ENCODE assay signal across 8 cellular contexts in genomic region chr11:39374963-39375698, GRCh38.
A peak's percentile ranks its signal among the peaks of the same experiment; 100 is the strongest.
DNase-seq lines count a peak whose midpoint lies in the region; ATAC-seq, FAIRE-seq and TF ChIP-seq lines count a peak whose summit lies in the region.

No MANE protein-coding gene starts in this region.

- no peaks in the 10 kb centered on the region for H3K36me3 ChIP-seq in OCI-LY7 (ENCODE audit: insufficient read depth, low read length)
- no peaks in the 10 kb centered on the region for H3K36me3 ChIP-seq in small intestine (ENCODE audit: control insufficient read depth in 2 of 2, insufficient read depth in 2 of 2, low read length in 2 of 2)
- H3K36me3 ChIP-seq in uterus, result no peaks in the 10 kb centered on the region

- no peak overlapping the region for H3K4me2 ChIP-seq in OCI-LY7 (ENCODE audit: low read length)

- no TSS peak for BruUV-seq in OCI-LY7 (replicated peaks; lab: Mats Ljungman, UMichigan)

- H3K9me3 ChIP-seq in OCI-LY7 (ENCODE audit: low read length), result no peaks in the 10 kb centered on the region
- H3K9me3 ChIP-seq in small intestine (ENCODE audit: control insufficient read depth, low read depth), result no peaks in the 10 kb centered on the region
- H3K9me3 ChIP-seq in uterus, result no peaks in the 10 kb centered on the region

- WGBS in small intestine, 3 donors, result 40 to 58% (median 51%) methylated on average over 8 of the region's 8 CpGs

- TF ChIP-seq CTCF in OCI-LY7 (conservative IDR thresholded peaks at IDR 0.05; ENCODE audit: low read length), result peak; percentile 85
- TF ChIP-seq CTCF in uterus (IDR thresholded peaks at IDR 0.05), result peak in 2 of 4 experiments; percentile 4 to 14

- H4K20me1 ChIP-seq in OCI-LY7 (ENCODE audit: insufficient read depth, low read length), result no peaks in the 10 kb centered on the region

- POLR2A ChIA-PET in OCI-LY7 (lab: Charles Lee), result no interaction called here

- H2AFZ ChIP-seq in OCI-LY7 (ENCODE audit: low read length), result no peak overlapping the region

- no peak overlapping the region for H3K4me3 ChIP-seq in OCI-LY7 (ENCODE audit: low read depth, low read length, poor library complexity, severe bottlenecking)
- H3K4me3 ChIP-seq in small intestine (ENCODE audit: low read depth in 1 of 2, low read length in 2 of 2), result no peak overlapping the region
- H3K4me3 ChIP-seq in uterus, result no peak overlapping the region

- H3K27ac ChIP-seq in OCI-LY7 (ENCODE audit: low read depth, low read length, poor library complexity, severe bottlenecking) (no peak overlapping the region), small intestine (ENCODE audit: low read depth in 1 of 2, low read length in 1 of 2) (no peak overlapping the region), uterus (no peak overlapping the region)

- H3K4me1 ChIP-seq in OCI-LY7 (ENCODE audit: insufficient read depth, low read length, poor library complexity, severe bottlenecking) (no peaks in the 10 kb centered on the region), small intestine (ENCODE audit: control insufficient read depth in 2 of 2, insufficient read depth in 1 of 2, low read depth in 1 of 2, low read length in 1 of 2) (no peaks in the 10 kb centered on the region), uterus (no peaks in the 10 kb centered on the region)

- TF ChIP-seq POLR2A in GM12891 (IDR thresholded peaks at IDR 0.05; ENCODE audit: low read depth, low read length), result no peak
- no peak for TF ChIP-seq POLR2A in erythroblast (IDR thresholded peaks at IDR 0.05; ENCODE audit: low read length)
- TF ChIP-seq POLR2A in uterus (IDR thresholded peaks at IDR 0.05), result no peak

- FAIRE-seq in GM12891 (lab: Jason Lieb, UNC), result peak; percentile 47
- FAIRE-seq in small intestine (lab: Jason Lieb, UNC), result peak; percentile 23

- no peaks in the 10 kb centered on the region for H3K79me2 ChIP-seq in OCI-LY7 (ENCODE audit: insufficient read depth, low read depth, low read length)

- H3K9me2 ChIP-seq in OCI-LY7 (ENCODE audit: insufficient read depth, low read length), result no peaks in the 10 kb centered on the region

- no peaks in the 10 kb centered on the region for H3K27me3 ChIP-seq in small intestine (ENCODE audit: control insufficient read depth in 2 of 2, insufficient read depth in 2 of 2, low read length in 2 of 2)
- no peaks in the 10 kb centered on the region for H3K27me3 ChIP-seq in uterus

- no peak for ATAC-seq in HG02763 (IDR thresholded peaks at IDR 0.05; ENCODE audit: unreplicated experiment)

- peak; percentile 3 for DNase-seq in AG08396 (ENCODE audit: low spot score)
- no peak for DNase-seq in GM12891 (ENCODE audit: insufficient read length, low spot score)
- peak; percentile 22 for DNase-seq in OCI-LY7 (ENCODE audit: low spot score)
- peak; percentile 43 to 58 for DNase-seq in erythroblast (lab: John Stamatoyannopoulos, UW)
- DNase-seq in small intestine, result peak; percentile 31
- no peak for DNase-seq in uterus
- DNase-seq in mucosa of gallbladder (ENCODE audit: low spot score), result no peak

- intact Hi-C loops in OCI-LY7 (cut with micrococcal nuclease; ENCODE audit: unreplicated experiment) (no loop called here), uterus (cut with DNase I; ENCODE audit: low total_unique reads) (no loop called here)

- CTCF ChIA-PET in OCI-LY7 (lab: Charles Lee; ENCODE audit: unreplicated experiment), result no interaction called here

TF ChIP-seq in GM12891, 5 proteins besides CTCF, POLR2A, EP300 and RAD21:
- no peak for TF ChIP-seq POU2F2 (IDR thresholded peaks at IDR 0.05; ENCODE audit: low read depth, low read length)
- TF ChIP-seq PAX5 (IDR thresholded peaks at IDR 0.05; ENCODE audit: insufficient read depth, low read length, severe bottlenecking), result no peak
- no peak for TF ChIP-seq SPI1 (IDR thresholded peaks at IDR 0.05; ENCODE audit: low read depth, low read length)
- TF ChIP-seq TAF1 (IDR thresholded peaks at IDR 0.05; ENCODE audit: low read depth, low read length), result no peak
- TF ChIP-seq POLR2AphosphoS5 (IDR thresholded peaks at IDR 0.05; ENCODE audit: low read depth, low read length), result no peak
TF ChIP-seq in GM12891: peak in this region for 0.

Comparison
In these comparisons a context has a peak if more than half of its experiments do, and no peak if none do; other contexts are left out.
1. DNase-seq: peak in AG08396 (single experiment), OCI-LY7 (single experiment), erythroblast (2 of 2) and small intestine (single experiment); none in GM12891 (single experiment), uterus (0 of 2) and mucosa of gallbladder (single experiment).